ENCODE assay signal across 15 cellular contexts in genomic region chr11:35290876-35291275, GRCh38.
"Had no signal": no experiment of that assay in that cellular context is flagged by ENCODE, and none has a peak within 500 bp of the region (broad histone marks: within the 10 kb centered on the region; RNA-seq: fewer than 3 reads in every experiment).

No MANE protein-coding gene starts in this region.

- H3K27me3 ChIP-seq: brain microvascular endothelial cell, dorsolateral prefrontal cortex, esophagus muscularis mucosa, neural progenitor cell, tibial artery, uterus had no signal

- H3K4me3 ChIP-seq: dorsolateral prefrontal cortex, esophagus muscularis mucosa, left ventricle myocardium inferior, neural progenitor cell, tibial artery, uterus had no signal

- H3K27ac ChIP-seq: esophagus muscularis mucosa, left ventricle myocardium inferior, neural progenitor cell, tibial artery, uterus had no signal

- H3K9ac ChIP-seq: neural progenitor cell had no signal

- H3K4me3 Mint-ChIP-seq: neural progenitor cell, WTC11 had no signal

- H3K4me1 ChIP-seq: left ventricle myocardium inferior, neural progenitor cell, uterus had no signal

- H3K36me3 Mint-ChIP-seq: neural progenitor cell, WTC11 had no signal

- H3K27ac Mint-ChIP-seq: neural progenitor cell, WTC11 had no signal

- H2AFZ ChIP-seq: neural progenitor cell had no signal

- H3K9me3 ChIP-seq: esophagus muscularis mucosa, left ventricle myocardium inferior, tibial artery, uterus had no signal

- ATAC-seq: WTC11 had no signal

- DNase-seq: activated CD4-positive, alpha-beta T cell treated with anti-CD3 and anti-CD28 coated beads, Interleukin-2, amount 50 U/mL, for 1 hour; activated naive CD4-positive, alpha-beta T cell treated with anti-CD3 and anti-CD28 coated beads, Interleukin-2, amount 50 U/mL, for 16 hours; activated T-cell treated with anti-CD3 and anti-CD28 coated beads, Interleukin-2, amount 50 U/mL, for 1 hour; amygdala; brain microvascular endothelial cell; dorsolateral prefrontal cortex; foreskin fibroblast; head of caudate nucleus; left ventricle myocardium inferior; retina; tibial artery; uterus had no signal

- H3K36me3 ChIP-seq: brain microvascular endothelial cell, esophagus muscularis mucosa, neural progenitor cell, tibial artery, uterus had no signal

- H3K9me3 Mint-ChIP-seq: neural progenitor cell had no signal

- H3K4me2 ChIP-seq: neural progenitor cell had no signal
